8 cellular contexts compared by ENCODE assay signal in the genomic region with DNA sequence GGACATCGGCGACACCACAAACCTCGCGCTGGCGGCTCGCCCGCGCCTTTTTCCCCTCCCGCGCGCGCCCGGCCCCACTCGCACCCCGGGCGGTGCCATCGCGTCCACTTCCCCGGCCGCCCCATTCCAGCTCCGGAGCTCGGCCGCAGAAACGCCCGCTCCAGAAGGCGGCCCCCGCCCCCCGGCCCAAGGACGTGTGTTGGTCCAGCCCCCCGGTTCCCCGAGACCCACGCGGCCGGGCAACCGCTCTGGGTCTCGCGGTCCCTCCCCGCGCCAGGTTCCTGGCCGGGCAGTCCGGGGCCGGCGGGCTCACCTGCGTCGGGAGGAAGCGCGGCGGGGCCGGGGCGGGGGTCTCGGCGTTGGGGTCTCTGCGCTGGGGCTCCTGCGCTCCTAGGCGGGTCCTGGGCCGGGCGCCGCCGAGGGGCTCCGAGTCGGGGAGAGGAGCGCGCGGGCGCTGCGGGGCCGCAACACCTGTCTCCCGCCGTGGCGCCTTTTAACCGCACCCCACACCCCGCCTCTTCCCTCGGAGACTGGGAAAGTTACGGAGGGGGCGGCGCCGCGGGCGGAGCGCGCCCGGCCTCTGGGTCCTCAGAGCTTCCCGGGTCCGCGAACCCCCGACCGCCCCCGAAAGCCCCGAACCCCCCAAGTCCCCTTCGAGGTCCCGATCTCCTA. TPM values are rescaled to one million over a fixed set of nuclear protein-coding genes. Genes with fewer than 3 reads are reported as not detected.
A peak's percentile ranks its signal among the peaks of the same experiment; 100 is the strongest.
DNase-seq lines count a peak whose midpoint lies in the region; TF ChIP-seq lines count a peak whose summit lies in the region.

A gene (minus strand): TSS at position 469 of the 672 bp plus-strand sequence. CDS start 3,357 bp downstream, outside the sequence.

- H3K4me3 ChIP-seq in Peyer's patch (peak within 1 kb of the TSS; percentile 35 to 79 (median 62)), fibroblast of pulmonary artery (replicated peaks; ENCODE audit: low read depth, low read length) (peak within 1 kb of the TSS; percentile 51)

- no peaks in the 10 kb centered on the region for H3K36me3 Mint-ChIP-seq in osteocyte (ENCODE audit: unreplicated experiment)

- peaks cover 12% of the 10 kb centered on the region for H3K4me1 Mint-ChIP-seq in osteocyte (ENCODE audit: unreplicated experiment)

- H3K27me3 Mint-ChIP-seq in osteocyte (ENCODE audit: unreplicated experiment): peaks cover 75% of the 10 kb centered on the region

- peak within 1 kb of the TSS; percentile 67 for H3K4me3 Mint-ChIP-seq in osteocyte (ENCODE audit: unreplicated experiment)

- H3K4me1 ChIP-seq in ES-I3 (ENCODE audit: insufficient read depth, low read length) (peaks cover 5% of the 10 kb centered on the region; the same call in 1 of the 2 replicates), Peyer's patch (peaks cover 0 to 21% (median 15%) of the 10 kb centered on the region in 4 donors)

- H3K9ac ChIP-seq in ES-I3 (ENCODE audit: low read depth, low read length): peak within 1 kb of the TSS; percentile 55

- TF ChIP-seq POLR2A in Peyer's patch (IDR thresholded peaks at IDR 0.05): no peak

- no peak for TF ChIP-seq CTCF in Peyer's patch (IDR thresholded peaks at IDR 0.05)
- TF ChIP-seq CTCF in fibroblast of pulmonary artery (IDR thresholded peaks at IDR 0.05; ENCODE audit: low read length, missing control alignments): no peak
- TF ChIP-seq CTCF in osteocyte (IDR thresholded peaks at IDR 0.05): no peak

- DNase-seq in Peyer's patch: peak in 2 of 3 donors; percentile 61 to 68
- no peak for DNase-seq in fibroblast of pulmonary artery (ENCODE audit: low read depth)
- no peak for DNase-seq in osteocyte (ENCODE audit: extremely low spot score, unreplicated experiment)
- no peak for DNase-seq in putamen (ENCODE audit: low spot score)
- DNase-seq in retina: no peak
- DNase-seq in NCI-H2081 (lab: John Stamatoyannopoulos, UW): no peak
- no peak for DNase-seq in NCI-H510A (lab: John Stamatoyannopoulos, UW)

- no peaks in the 10 kb centered on the region; the same call in 1 of the 2 replicates for H3K9me3 ChIP-seq in ES-I3 (ENCODE audit: control insufficient read depth, insufficient read depth, low read length)
- no peaks in the 10 kb centered on the region for H3K9me3 ChIP-seq in Peyer's patch

- no peak within 1 kb of the TSS for H3K27ac Mint-ChIP-seq in osteocyte (ENCODE audit: unreplicated experiment)

- H3K27me3 ChIP-seq in Peyer's patch: peaks cover 0 to 16% of the 10 kb centered on the region in 2 donors

- H3K9me3 Mint-ChIP-seq in osteocyte (ENCODE audit: unreplicated experiment): no peaks in the 10 kb centered on the region

- no peaks in the 10 kb centered on the region for H3K36me3 ChIP-seq in ES-I3 (ENCODE audit: insufficient read depth, low read length)
- H3K36me3 ChIP-seq in Peyer's patch: no peaks in the 10 kb centered on the region

- peak within 1 kb of the TSS in 3 of 4 donors; percentile 20 to 62 (median 59) for H3K27ac ChIP-seq in Peyer's patch

RNA-seq across cellular contexts. Expression of the gene that starts here (rescaled TPM):
- total RNA-seq in Peyer's patch (10 to 100 TPM in 2 of 4 donors, 1 to 10 TPM in 2; 3.3 to 25.7 (median 14.1) TPM), osteocyte (0.27 TPM in 1 of 2 replicates, not detected in the other)

Comparison
In these comparisons a context has a peak if more than half of its experiments do, and no peak if none do; other contexts are left out.
1. DNase-seq: peak in Peyer's patch (2 of 3); none in fibroblast of pulmonary artery (single experiment), osteocyte (single experiment), putamen (single experiment), retina (single experiment), NCI-H2081 (0 of 2) and NCI-H510A (single experiment).